Comparison of ENCODE assay signal across 1 cellular context in the genomic region with DNA sequence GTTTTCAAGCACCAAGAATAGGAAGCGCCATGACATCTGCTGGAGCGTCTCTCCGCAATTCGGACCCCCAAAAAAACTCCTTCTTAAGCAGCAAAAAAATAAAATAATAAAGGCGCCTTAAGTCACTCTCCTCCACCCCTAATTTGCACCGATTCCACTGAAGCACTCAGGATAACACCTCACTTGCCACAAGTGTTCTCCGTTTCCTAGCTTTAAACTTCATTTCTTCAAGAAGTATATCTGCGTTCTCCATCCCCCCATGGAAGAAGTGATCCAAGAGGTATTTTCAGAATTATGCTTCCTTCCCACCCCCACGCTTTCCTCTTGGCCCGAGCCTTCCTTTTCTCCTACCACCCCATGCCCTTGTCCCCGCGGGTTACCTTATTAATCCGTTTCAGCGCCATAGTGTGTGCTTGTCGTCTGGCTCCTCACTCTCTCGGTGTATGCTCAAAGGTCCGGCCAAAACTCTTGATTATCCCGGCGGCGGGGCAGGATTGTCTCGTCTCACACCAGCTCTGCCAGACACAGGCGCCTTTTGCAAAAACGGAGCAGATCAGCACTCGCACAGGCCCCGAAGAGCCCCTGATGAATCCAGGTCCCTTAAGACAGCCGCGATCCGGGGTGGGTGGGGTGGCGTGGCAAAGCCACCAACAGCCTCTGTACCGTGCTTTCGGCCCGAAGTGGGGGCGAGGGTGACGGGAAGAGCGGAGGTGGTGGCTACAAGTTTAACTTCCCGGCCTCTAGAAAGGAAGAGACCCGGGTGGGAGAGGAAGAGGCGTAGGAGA.
TF ChIP-seq lines count a peak whose summit lies in the region.

No MANE protein-coding gene starts in this region.

TF ChIP-seq in WTC11, 78 proteins besides CTCF, POLR2A, EP300 and RAD21 (continued from another document):
- TF ChIP-seq FOXP4 (CRISPR knock-in tag; IDR thresholded peaks at IDR 0.05), result 0 out of 2 replicates have a peak, but pooled peaks have one; percentile 19
- no peak for TF ChIP-seq ETV6 (CRISPR knock-in tag; IDR thresholded peaks at IDR 0.05)
- TF ChIP-seq, protein P1, sequence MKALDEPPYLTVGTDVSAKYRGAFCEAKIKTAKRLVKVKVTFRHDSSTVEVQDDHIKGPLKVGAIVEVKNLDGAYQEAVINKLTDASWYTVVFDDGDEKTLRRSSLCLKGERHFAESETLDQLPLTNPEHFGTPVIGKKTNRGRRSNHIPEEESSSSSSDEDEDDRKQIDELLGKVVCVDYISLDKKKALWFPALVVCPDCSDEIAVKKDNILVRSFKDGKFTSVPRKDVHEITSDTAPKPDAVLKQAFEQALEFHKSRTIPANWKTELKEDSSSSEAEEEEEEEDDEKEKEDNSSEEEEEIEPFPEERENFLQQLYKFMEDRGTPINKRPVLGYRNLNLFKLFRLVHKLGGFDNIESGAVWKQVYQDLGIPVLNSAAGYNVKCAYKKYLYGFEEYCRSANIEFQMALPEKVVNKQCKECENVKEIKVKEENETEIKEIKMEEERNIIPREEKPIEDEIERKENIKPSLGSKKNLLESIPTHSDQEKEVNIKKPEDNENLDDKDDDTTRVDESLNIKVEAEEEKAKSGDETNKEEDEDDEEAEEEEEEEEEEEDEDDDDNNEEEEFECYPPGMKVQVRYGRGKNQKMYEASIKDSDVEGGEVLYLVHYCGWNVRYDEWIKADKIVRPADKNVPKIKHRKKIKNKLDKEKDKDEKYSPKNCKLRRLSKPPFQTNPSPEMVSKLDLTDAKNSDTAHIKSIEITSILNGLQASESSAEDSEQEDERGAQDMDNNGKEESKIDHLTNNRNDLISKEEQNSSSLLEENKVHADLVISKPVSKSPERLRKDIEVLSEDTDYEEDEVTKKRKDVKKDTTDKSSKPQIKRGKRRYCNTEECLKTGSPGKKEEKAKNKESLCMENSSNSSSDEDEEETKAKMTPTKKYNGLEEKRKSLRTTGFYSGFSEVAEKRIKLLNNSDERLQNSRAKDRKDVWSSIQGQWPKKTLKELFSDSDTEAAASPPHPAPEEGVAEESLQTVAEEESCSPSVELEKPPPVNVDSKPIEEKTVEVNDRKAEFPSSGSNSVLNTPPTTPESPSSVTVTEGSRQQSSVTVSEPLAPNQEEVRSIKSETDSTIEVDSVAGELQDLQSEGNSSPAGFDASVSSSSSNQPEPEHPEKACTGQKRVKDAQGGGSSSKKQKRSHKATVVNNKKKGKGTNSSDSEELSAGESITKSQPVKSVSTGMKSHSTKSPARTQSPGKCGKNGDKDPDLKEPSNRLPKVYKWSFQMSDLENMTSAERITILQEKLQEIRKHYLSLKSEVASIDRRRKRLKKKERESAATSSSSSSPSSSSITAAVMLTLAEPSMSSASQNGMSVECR (CRISPR knock-in tag; IDR thresholded peaks at IDR 0.05; ENCODE audit: borderline replicate concordance), result 0 out of 2 replicates have a peak, but pooled peaks have one; percentile 51
- TF ChIP-seq, protein P2, sequence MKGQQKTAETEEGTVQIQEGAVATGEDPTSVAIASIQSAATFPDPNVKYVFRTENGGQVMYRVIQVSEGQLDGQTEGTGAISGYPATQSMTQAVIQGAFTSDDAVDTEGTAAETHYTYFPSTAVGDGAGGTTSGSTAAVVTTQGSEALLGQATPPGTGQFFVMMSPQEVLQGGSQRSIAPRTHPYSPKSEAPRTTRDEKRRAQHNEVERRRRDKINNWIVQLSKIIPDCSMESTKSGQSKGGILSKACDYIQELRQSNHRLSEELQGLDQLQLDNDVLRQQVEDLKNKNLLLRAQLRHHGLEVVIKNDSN (CRISPR knock-in tag; IDR thresholded peaks at IDR 0.05), result no peak
TF ChIP-seq in WTC11: peak in this region for 3.
